Comparison of ENCODE assay signal across 16 cellular contexts in the genomic region with DNA sequence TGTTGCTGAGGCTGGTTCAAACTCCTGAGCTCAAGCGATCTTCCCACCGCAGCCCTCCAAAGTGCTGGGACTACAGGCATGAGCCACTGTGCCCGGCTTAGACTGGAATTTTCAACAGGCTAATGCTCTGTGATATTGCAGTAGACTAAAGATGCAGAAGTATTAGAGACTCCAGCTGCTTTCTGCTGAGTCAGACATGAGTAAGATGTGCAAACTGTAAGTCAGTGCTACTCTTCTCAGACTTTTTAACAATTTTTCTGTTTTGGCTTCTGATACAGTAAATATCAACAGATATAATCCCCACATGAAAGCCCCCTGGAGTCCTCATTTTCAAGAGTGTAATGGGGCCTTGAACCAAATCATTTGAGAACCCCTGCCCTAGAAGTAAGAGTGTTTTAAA. TPM values are rescaled to one million over a fixed set of nuclear protein-coding genes. Genes with fewer than 3 reads are reported as not detected.
DNase-seq lines count a peak whose midpoint lies in the region; ATAC-seq and TF ChIP-seq lines count a peak whose summit lies in the region.
"Had no signal": no experiment of that assay in that cellular context is flagged by ENCODE, and none has a peak within 500 bp of the region (broad histone marks: within the 10 kb centered on the region; RNA-seq: fewer than 3 reads in every experiment).

No MANE protein-coding gene starts in this region.

- H3K4me1 ChIP-seq in mammary epithelial cell (ENCODE audit: insufficient read depth, low read length) = no peaks in the 10 kb centered on the region
- H3K4me1 ChIP-seq: parathyroid adenoma had no signal

- CTCF ChIA-PET in mammary epithelial cell (lab: Charles Lee; ENCODE audit: low non-redundant PET) = no interaction called here

- no peaks in the 10 kb centered on the region for H3K36me3 ChIP-seq in mammary epithelial cell (ENCODE audit: insufficient read depth, low read length)
- H3K36me3 ChIP-seq: colonic mucosa had no signal

- H3K9me3 ChIP-seq in mammary epithelial cell (replicated peaks; ENCODE audit: insufficient read depth, low read length) = no peaks in the 10 kb centered on the region
- H3K9me3 ChIP-seq: colonic mucosa had no signal

- H3K27me3 Mint-ChIP-seq in CD14-positive monocyte (ENCODE audit: low read depth in 3 of 3) = peaks cover 0 to 9% (median 0%) of the 10 kb centered on the region in 3 donors
- H3K27me3 Mint-ChIP-seq: CD4-positive, alpha-beta memory T cell had no signal

- H4K20me1 ChIP-seq in mammary epithelial cell (ENCODE audit: insufficient read depth, low read length) = no peaks in the 10 kb centered on the region

- DNase-seq in CD14-positive monocyte (ENCODE audit: low spot score) (no peak), NOMO-1 treated with dmso at 0.1 percent for 144 hours (lab: John Stamatoyannopoulos, UW; ENCODE audit: unreplicated experiment) (peak; percentile 5), mammary epithelial cell (peak; percentile 55), medulla oblongata (ENCODE audit: extremely low spot score) (peak; percentile 58), NCI-H2227 (lab: John Stamatoyannopoulos, UW; ENCODE audit: unreplicated experiment) (no peak)
- DNase-seq in effector CD8-positive, alpha-beta T cell (lab: John Stamatoyannopoulos, UW) = no peak
- DNase-seq: activated CD4-positive, alpha-beta T cell treated with anti-CD3 and anti-CD28 coated beads, Interleukin-2, amount 10 ng/mL, durations not matched to agents 7 days and 5 days; CD4-positive, alpha-beta memory T cell; colonic mucosa; NCI-H1105 treated with DMSO at 0.1 percent for 48 hours; NCI-H526 treated with DMSO at 0.1 percent for 48 hours had no signal

- no TSS peak for BruUV-seq in mammary epithelial cell (replicated peaks; lab: Mats Ljungman, UMichigan)

- H3K27ac Mint-ChIP-seq in CD14-positive monocyte = peak overlapping the region; percentile 59 to 88 (median 82)
- H3K27ac Mint-ChIP-seq: activated CD4-positive, alpha-beta T cell treated with anti-CD3 and anti-CD28 coated beads, Interleukin-2, amount 10 ng/mL, durations not matched to agents 7 days and 5 days had no signal

- no peaks in the 10 kb centered on the region for H3K79me2 ChIP-seq in mammary epithelial cell (ENCODE audit: insufficient read depth, low read length)
- H3K79me2 ChIP-seq: parathyroid adenoma had no signal

- no peak for ATAC-seq in GM19467 (IDR thresholded peaks at IDR 0.05; ENCODE audit: unreplicated experiment)
- no peak for ATAC-seq in GM21723 (IDR thresholded peaks at IDR 0.05; ENCODE audit: unreplicated experiment)

- in situ Hi-C loops in mammary epithelial cell (cut with MboI; ENCODE audit: low sequenced_read_pairs in 2 of 2) = no loop called here

- H3K4me3 Mint-ChIP-seq in CD14-positive monocyte = peak overlapping the region in 1 of 2 donors; percentile 54
- H3K4me3 Mint-ChIP-seq: activated CD4-positive, alpha-beta T cell treated with anti-CD3 and anti-CD28 coated beads, Interleukin-2, amount 10 ng/mL, durations not matched to agents 7 days and 5 days; CD4-positive, alpha-beta memory T cell had no signal

- H2AFZ ChIP-seq in mammary epithelial cell (ENCODE audit: low read depth, low read length) = no peak overlapping the region
- H2AFZ ChIP-seq: parathyroid adenoma had no signal

- no peak overlapping the region for H3K27ac ChIP-seq in mammary epithelial cell (ENCODE audit: insufficient read depth, low read depth, low read length)
- H3K27ac ChIP-seq: colonic mucosa, parathyroid adenoma, SK-N-MC had no signal

- peaks cover 54% of the 10 kb centered on the region for H3K4me1 Mint-ChIP-seq in CD14-positive monocyte

- no peak overlapping the region for H3K9ac ChIP-seq in mammary epithelial cell (ENCODE audit: insufficient read depth, low read length)
- H3K9ac ChIP-seq: parathyroid adenoma had no signal

- intact Hi-C loops in CD14-positive monocyte (cut with micrococcal nuclease) (loop anchor here (5.0 kb wide), 1 partner anchor 36 kb away; no protein-coding TSS in a partner anchor), mammary epithelial cell (cut with micrococcal nuclease) (no loop called here)

- dilution Hi-C loops in mammary epithelial cell (cut with HindIII; ENCODE audit: low sequenced_read_pairs) = no loop called here

- H3K4me3 ChIP-seq in mammary epithelial cell (replicated peaks in 1 of 3; ENCODE audit: insufficient read depth in 1 of 3, low read depth in 2 of 3, low read length in 3 of 3) = no peak overlapping the region
- H3K4me3 ChIP-seq: colonic mucosa, lung, SK-N-MC had no signal

- peaks cover 0 to 13% (median 0%) of the 10 kb centered on the region in 7 donors for H3K9me3 Mint-ChIP-seq in CD14-positive monocyte
- H3K9me3 Mint-ChIP-seq: CD4-positive, alpha-beta memory T cell had no signal

- WGBS in mammary epithelial cell (ENCODE audit: low coverage, missing lambda C conversion rate) = 56% methylated on average over 3 of the region's 3 CpGs

- no peaks in the 10 kb centered on the region for H3K27me3 ChIP-seq in mammary epithelial cell (ENCODE audit: insufficient read depth, low read length)
- H3K27me3 ChIP-seq: colonic mucosa had no signal

- TF ChIP-seq CTCF in CD14-positive monocyte (IDR thresholded peaks at IDR 0.05) (no peak), mammary epithelial cell (conservative IDR thresholded peaks at IDR 0.05 in 1 of 2, IDR thresholded peaks at IDR 0.05 in 1 of 2; ENCODE audit: extremely low read depth in 1 of 2, insufficient read depth in 1 of 2, low read depth in 1 of 2, low read length in 2 of 2) (no peak)

- H3K36me3 Mint-ChIP-seq in CD14-positive monocyte = peaks cover 0 to 4% of the 10 kb centered on the region in 2 donors
- H3K36me3 Mint-ChIP-seq: CD4-positive, alpha-beta memory T cell had no signal

- no peak overlapping the region for H3K4me2 ChIP-seq in mammary epithelial cell (ENCODE audit: insufficient read depth, low read depth, low read length)

RNA-seq across cellular contexts. Expression of a gene that starts 29.3 kb away (rescaled TPM):
- polyA plus RNA-seq in CD14-positive monocyte = 10 to 100 TPM; 56.2 to 61.9 TPM
- 1 to 10 TPM in 1 of 2 donors, under 1 TPM in 1; 0.12 to 3.0 TPM for total RNA-seq in mammary epithelial cell
- 0.05 TPM for polyA plus RNA-seq in mammary epithelial cell
- not detected for polyA minus RNA-seq in mammary epithelial cell

RNA-seq across cellular contexts. Expression of a gene that starts 55.0 kb away (rescaled TPM):
- polyA plus RNA-seq in CD14-positive monocyte (1 to 10 TPM; 1.6 to 2.4 TPM), mammary epithelial cell (8.2 TPM)
- total RNA-seq in mammary epithelial cell = 10 to 100 TPM; 18.3 to 23.8 TPM
- 16.2 TPM for polyA minus RNA-seq in mammary epithelial cell

Comparison
In these comparisons a context has a peak if more than half of its experiments do, and no peak if none do; other contexts are left out.
1. DNase-seq: peak in NOMO-1 treated with dmso at 0.1 percent for 144 hours (single experiment), mammary epithelial cell (single experiment) and medulla oblongata (single experiment); none in CD14-positive monocyte (single experiment), NCI-H2227 (single experiment) and effector CD8-positive, alpha-beta T cell (single experiment).
2. RNA of a gene that starts 29.3 kb away (polyA plus RNA-seq): 56.2 to 61.9 TPM in CD14-positive monocyte; 0.05 TPM in mammary epithelial cell (single experiment); every median in the first group is over 10 times any median in the second.